ENCODE assay signal across 19 cellular contexts in genomic region chr13:33150662-33151061, GRCh38.
DNase-seq lines count a peak whose midpoint lies in the region; ATAC-seq and TF ChIP-seq lines count a peak whose summit lies in the region.
"Had no signal": no experiment of that assay in that cellular context is flagged by ENCODE, and none has a peak within 500 bp of the region (broad histone marks: within the 10 kb centered on the region; RNA-seq: fewer than 3 reads in every experiment).

No MANE protein-coding gene starts in this region.

- peak overlapping the region; percentile 38 for H3K27ac ChIP-seq in osteoblast (ENCODE audit: low read depth, low read length)
- H3K27ac ChIP-seq: A549, BLaER1, RWPE1, SJCRH30 had no signal

- peaks cover 6% of the 10 kb centered on the region for H3K4me1 Mint-ChIP-seq in activated naive CD8-positive, alpha-beta T cell treated with anti-CD3 and anti-CD28 coated beads, Interleukin-2, amount 50 U/mL, for 24 hours

- TF ChIP-seq CTCF in GM06990 (IDR thresholded peaks at IDR 0.05; ENCODE audit: insufficient read depth, low read length, poor library complexity, severe bottlenecking) (peak; percentile 7), osteoblast (IDR thresholded peaks at IDR 0.05; ENCODE audit: extremely low read depth, low read depth, low read length) (no peak)

- H3K4me3 ChIP-seq in GM06990 (replicated peaks; ENCODE audit: low read depth, low read length) (no peak overlapping the region), osteoblast (ENCODE audit: insufficient read depth, low read length) (no peak overlapping the region)
- H3K4me3 ChIP-seq: A549, BLaER1, SJCRH30 had no signal

- peaks cover 23% of the 10 kb centered on the region for H3K4me1 ChIP-seq in osteoblast (ENCODE audit: insufficient read depth, low read length)
- H3K4me1 ChIP-seq: A549, BLaER1 had no signal

- ATAC-seq in GM18907 (IDR thresholded peaks at IDR 0.05; ENCODE audit: unreplicated experiment) = peak; percentile 34
- peak; percentile 32 for ATAC-seq in HG03571 (IDR thresholded peaks at IDR 0.05; ENCODE audit: unreplicated experiment)
- ATAC-seq in GM21529 (IDR thresholded peaks at IDR 0.05; ENCODE audit: unreplicated experiment) = no peak
- no peak for ATAC-seq in activated naive CD8-positive, alpha-beta T cell treated with anti-CD3 and anti-CD28 coated beads, Interleukin-2, amount 50 U/mL, for 24 hours
- ATAC-seq in GM21723 (IDR thresholded peaks at IDR 0.05; ENCODE audit: unreplicated experiment) = no peak
- ATAC-seq: A549; CD8-positive, alpha-beta T cell had no signal

- no peaks in the 10 kb centered on the region for H3K27me3 ChIP-seq in GM06990 (replicated peaks; ENCODE audit: control insufficient read depth, insufficient read depth, low read length)
- H3K27me3 ChIP-seq in osteoblast (ENCODE audit: insufficient read depth, low read length) = no peaks in the 10 kb centered on the region
- H3K27me3 ChIP-seq: BLaER1, SJCRH30 had no signal

- no peak overlapping the region for H3K4me3 Mint-ChIP-seq in activated naive CD8-positive, alpha-beta T cell treated with anti-CD3 and anti-CD28 coated beads, Interleukin-2, amount 50 U/mL, for 24 hours
- H3K4me3 Mint-ChIP-seq: CD8-positive, alpha-beta T cell; HFFc6 had no signal

- H4K20me1 ChIP-seq in osteoblast (ENCODE audit: insufficient read depth, low read length) = peaks cover 3% of the 10 kb centered on the region
- H4K20me1 ChIP-seq: BLaER1 had no signal

- DNase-seq in GM06990 (ENCODE audit: extremely low read depth, insufficient read length) (no peak), osteoblast (ENCODE audit: insufficient read length, low spot score, missing footprints) (no peak)
- DNase-seq in central memory CD4-positive, alpha-beta T cell = no peak
- no peak for DNase-seq in activated naive CD8-positive, alpha-beta T cell treated with anti-CD3 and anti-CD28 coated beads, Interleukin-2, amount 50 U/mL, for 24 hours
- DNase-seq: CD8-positive, alpha-beta T cell; H7; HFFc6; Kasumi-1; MM.1S; NCI-H1092; NCI-H1436 treated with DMSO at 0.1 percent for 48 hours had no signal

- no peak overlapping the region for H3K27ac Mint-ChIP-seq in activated naive CD8-positive, alpha-beta T cell treated with anti-CD3 and anti-CD28 coated beads, Interleukin-2, amount 50 U/mL, for 24 hours
- H3K27ac Mint-ChIP-seq: CD8-positive, alpha-beta T cell had no signal

- peaks cover 59% of the 10 kb centered on the region for H3K79me2 ChIP-seq in osteoblast (ENCODE audit: insufficient read depth, low read length)

- H3K9me3 ChIP-seq in osteoblast (ENCODE audit: low read depth, low read length) = no peaks in the 10 kb centered on the region
- H3K9me3 ChIP-seq: A549, BLaER1 had no signal

- H3K36me3 Mint-ChIP-seq in activated naive CD8-positive, alpha-beta T cell treated with anti-CD3 and anti-CD28 coated beads, Interleukin-2, amount 50 U/mL, for 24 hours (ENCODE audit: low read depth) = no peaks in the 10 kb centered on the region
- H3K36me3 Mint-ChIP-seq: CD8-positive, alpha-beta T cell had no signal

- peaks cover 7% of the 10 kb centered on the region for H3K27me3 Mint-ChIP-seq in activated naive CD8-positive, alpha-beta T cell treated with anti-CD3 and anti-CD28 coated beads, Interleukin-2, amount 50 U/mL, for 24 hours

- no peak overlapping the region for H2AFZ ChIP-seq in osteoblast (ENCODE audit: low read length)

- H3K9me3 Mint-ChIP-seq in activated naive CD8-positive, alpha-beta T cell treated with anti-CD3 and anti-CD28 coated beads, Interleukin-2, amount 50 U/mL, for 24 hours = no peaks in the 10 kb centered on the region
- H3K9me3 Mint-ChIP-seq: CD8-positive, alpha-beta T cell; HFFc6 had no signal

- H3K4me2 ChIP-seq in osteoblast (ENCODE audit: insufficient read depth, low read length) = no peak overlapping the region
- H3K4me2 ChIP-seq: A549, BLaER1 had no signal

- H3K36me3 ChIP-seq in GM06990 (ENCODE audit: control insufficient read depth, insufficient read depth, low read length) (no peaks in the 10 kb centered on the region; the same call in 1 of the 2 replicates), osteoblast (ENCODE audit: insufficient read depth, low read length) (peaks cover 20% of the 10 kb centered on the region)
- H3K36me3 ChIP-seq: BLaER1 had no signal

Comparison
In these comparisons a context has a peak if more than half of its experiments do, and no peak if none do; other contexts are left out.
1. ATAC-seq: peak in GM18907 (single experiment) and HG03571 (single experiment); none in GM21529 (single experiment), activated naive CD8-positive, alpha-beta T cell treated with anti-CD3 and anti-CD28 coated beads, Interleukin-2, amount 50 U/mL, for 24 hours (single experiment) and GM21723 (single experiment).